Comparison of ENCODE assay signal across 1 cellular context in the genomic region with DNA sequence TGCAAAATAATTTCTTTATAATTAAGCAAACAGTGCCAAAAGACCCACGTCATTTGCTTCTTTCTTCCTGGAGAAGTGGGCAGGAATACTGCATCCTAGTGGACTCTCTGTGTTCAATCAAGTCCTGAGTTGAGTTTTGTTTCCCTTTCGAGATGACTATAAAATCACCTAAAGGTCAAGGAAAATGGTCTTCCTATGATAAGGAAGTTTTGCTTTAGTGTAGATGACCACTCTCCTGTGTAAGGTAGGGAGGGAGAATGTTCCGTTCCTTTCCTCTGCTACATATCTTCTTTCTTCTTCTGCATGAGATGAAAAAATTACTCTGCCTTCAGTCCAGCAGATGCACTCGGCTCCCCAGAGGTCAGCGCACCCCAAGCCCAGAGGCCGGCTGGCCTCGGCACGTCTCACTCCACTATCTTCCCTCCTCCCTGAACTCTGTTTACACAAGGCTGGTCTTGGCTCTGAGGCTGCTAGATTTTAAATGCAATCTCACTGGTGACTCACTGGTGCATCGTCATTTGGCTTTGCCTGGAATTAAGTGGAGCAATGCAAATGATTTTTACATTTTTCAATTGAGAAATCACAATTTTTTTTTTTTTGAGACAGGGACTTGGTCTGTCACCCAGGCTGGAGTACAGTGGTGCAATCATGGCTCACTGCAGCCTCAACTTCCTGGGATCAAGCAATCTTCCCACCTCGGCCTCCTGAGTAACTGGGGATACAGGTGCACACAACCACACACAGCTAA.
TF ChIP-seq lines count a peak whose summit lies in the region.

No MANE protein-coding gene starts in this region.

TF ChIP-seq in HepG2, 621 proteins besides CTCF, POLR2A, EP300 and RAD21 (continued from another document and continues in another):
- TF ChIP-seq, protein P1, sequence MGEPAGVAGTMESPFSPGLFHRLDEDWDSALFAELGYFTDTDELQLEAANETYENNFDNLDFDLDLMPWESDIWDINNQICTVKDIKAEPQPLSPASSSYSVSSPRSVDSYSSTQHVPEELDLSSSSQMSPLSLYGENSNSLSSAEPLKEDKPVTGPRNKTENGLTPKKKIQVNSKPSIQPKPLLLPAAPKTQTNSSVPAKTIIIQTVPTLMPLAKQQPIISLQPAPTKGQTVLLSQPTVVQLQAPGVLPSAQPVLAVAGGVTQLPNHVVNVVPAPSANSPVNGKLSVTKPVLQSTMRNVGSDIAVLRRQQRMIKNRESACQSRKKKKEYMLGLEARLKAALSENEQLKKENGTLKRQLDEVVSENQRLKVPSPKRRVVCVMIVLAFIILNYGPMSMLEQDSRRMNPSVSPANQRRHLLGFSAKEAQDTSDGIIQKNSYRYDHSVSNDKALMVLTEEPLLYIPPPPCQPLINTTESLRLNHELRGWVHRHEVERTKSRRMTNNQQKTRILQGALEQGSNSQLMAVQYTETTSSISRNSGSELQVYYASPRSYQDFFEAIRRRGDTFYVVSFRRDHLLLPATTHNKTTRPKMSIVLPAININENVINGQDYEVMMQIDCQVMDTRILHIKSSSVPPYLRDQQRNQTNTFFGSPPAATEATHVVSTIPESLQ (CRISPR knock-in tag; conservative IDR thresholded peaks at IDR 0.05), result no peak
- TF ChIP-seq ISL2 (CRISPR knock-in tag; IDR thresholded peaks at IDR 0.05), result no peak
- TF ChIP-seq HNF4G (IDR thresholded peaks at IDR 0.05; ENCODE audit: borderline replicate concordance, low read depth, low read length), result no peak
- no peak for TF ChIP-seq HNF4G (CRISPR knock-in tag; IDR thresholded peaks at IDR 0.05; ENCODE audit: borderline replicate concordance, low read depth)
- TF ChIP-seq ZFX (CRISPR knock-in tag; IDR thresholded peaks at IDR 0.05; ENCODE audit: low read depth), result 0 out of 2 replicates have a peak, but pooled peaks have one; percentile 28
- TF ChIP-seq, protein P2, sequence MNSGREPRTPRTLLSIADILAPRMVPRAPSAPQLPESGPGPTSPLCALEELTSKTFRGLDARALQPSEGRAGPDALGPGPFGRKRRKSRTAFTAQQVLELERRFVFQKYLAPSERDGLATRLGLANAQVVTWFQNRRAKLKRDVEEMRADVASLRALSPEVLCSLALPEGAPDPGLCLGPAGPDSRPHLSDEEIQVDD (CRISPR knock-in tag; IDR thresholded peaks at IDR 0.05; ENCODE audit: borderline replicate concordance), result no peak
- TF ChIP-seq WIZ (CRISPR knock-in tag; IDR thresholded peaks at IDR 0.05), result no peak
- peak; percentile 49; the same call in 1 of the 2 replicates for TF ChIP-seq SOX5 (CRISPR knock-in tag; IDR thresholded peaks at IDR 0.05; ENCODE audit: borderline replicate concordance)
- TF ChIP-seq, protein P3, sequence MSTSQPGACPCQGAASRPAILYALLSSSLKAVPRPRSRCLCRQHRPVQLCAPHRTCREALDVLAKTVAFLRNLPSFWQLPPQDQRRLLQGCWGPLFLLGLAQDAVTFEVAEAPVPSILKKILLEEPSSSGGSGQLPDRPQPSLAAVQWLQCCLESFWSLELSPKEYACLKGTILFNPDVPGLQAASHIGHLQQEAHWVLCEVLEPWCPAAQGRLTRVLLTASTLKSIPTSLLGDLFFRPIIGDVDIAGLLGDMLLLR (CRISPR knock-in tag; IDR thresholded peaks at IDR 0.05), result no peak
- no peak for TF ChIP-seq ZBTB7A (CRISPR knock-in tag; IDR thresholded peaks at IDR 0.05)
- TF ChIP-seq HOXA5 (CRISPR knock-in tag; IDR thresholded peaks at IDR 0.05), result no peak
- TF ChIP-seq JUN (CRISPR knock-in tag; IDR thresholded peaks at IDR 0.05), result peak; percentile 61; the same call in 1 of the 2 replicates
- no peak for TF ChIP-seq ZNF180 (CRISPR knock-in tag; IDR thresholded peaks at IDR 0.05; ENCODE audit: borderline replicate concordance, low read depth)
- no peak for TF ChIP-seq ZNF713 (CRISPR knock-in tag; IDR thresholded peaks at IDR 0.05)
- no peak for TF ChIP-seq SRSF9 (IDR thresholded peaks at IDR 0.05; ENCODE audit: borderline replicate concordance, insufficient read depth, low read depth, low read length, poor library complexity, severe bottlenecking)
- TF ChIP-seq ZNF598 (CRISPR knock-in tag; IDR thresholded peaks at IDR 0.05; ENCODE audit: borderline replicate concordance), result no peak
- TF ChIP-seq ZNF678 (CRISPR knock-in tag; IDR thresholded peaks at IDR 0.05), result no peak
- TF ChIP-seq, protein P4, sequence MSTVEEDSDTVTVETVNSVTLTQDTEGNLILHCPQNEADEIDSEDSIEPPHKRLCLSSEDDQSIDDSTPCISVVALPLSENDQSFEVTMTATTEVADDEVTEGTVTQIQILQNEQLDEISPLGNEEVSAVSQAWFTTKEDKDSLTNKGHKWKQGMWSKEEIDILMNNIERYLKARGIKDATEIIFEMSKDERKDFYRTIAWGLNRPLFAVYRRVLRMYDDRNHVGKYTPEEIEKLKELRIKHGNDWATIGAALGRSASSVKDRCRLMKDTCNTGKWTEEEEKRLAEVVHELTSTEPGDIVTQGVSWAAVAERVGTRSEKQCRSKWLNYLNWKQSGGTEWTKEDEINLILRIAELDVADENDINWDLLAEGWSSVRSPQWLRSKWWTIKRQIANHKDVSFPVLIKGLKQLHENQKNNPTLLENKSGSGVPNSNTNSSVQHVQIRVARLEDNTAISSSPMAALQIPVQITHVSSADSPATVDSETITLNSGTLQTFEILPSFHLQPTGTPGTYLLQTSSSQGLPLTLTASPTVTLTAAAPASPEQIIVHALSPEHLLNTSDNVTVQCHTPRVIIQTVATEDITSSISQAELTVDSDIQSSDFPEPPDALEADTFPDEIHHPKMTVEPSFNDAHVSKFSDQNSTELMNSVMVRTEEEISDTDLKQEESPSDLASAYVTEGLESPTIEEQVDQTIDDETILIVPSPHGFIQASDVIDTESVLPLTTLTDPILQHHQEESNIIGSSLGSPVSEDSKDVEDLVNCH (CRISPR knock-in tag; IDR thresholded peaks at IDR 0.05), result no peak
- TF ChIP-seq CENPX (CRISPR knock-in tag; IDR thresholded peaks at IDR 0.05), result no peak
- TF ChIP-seq, protein P5, sequence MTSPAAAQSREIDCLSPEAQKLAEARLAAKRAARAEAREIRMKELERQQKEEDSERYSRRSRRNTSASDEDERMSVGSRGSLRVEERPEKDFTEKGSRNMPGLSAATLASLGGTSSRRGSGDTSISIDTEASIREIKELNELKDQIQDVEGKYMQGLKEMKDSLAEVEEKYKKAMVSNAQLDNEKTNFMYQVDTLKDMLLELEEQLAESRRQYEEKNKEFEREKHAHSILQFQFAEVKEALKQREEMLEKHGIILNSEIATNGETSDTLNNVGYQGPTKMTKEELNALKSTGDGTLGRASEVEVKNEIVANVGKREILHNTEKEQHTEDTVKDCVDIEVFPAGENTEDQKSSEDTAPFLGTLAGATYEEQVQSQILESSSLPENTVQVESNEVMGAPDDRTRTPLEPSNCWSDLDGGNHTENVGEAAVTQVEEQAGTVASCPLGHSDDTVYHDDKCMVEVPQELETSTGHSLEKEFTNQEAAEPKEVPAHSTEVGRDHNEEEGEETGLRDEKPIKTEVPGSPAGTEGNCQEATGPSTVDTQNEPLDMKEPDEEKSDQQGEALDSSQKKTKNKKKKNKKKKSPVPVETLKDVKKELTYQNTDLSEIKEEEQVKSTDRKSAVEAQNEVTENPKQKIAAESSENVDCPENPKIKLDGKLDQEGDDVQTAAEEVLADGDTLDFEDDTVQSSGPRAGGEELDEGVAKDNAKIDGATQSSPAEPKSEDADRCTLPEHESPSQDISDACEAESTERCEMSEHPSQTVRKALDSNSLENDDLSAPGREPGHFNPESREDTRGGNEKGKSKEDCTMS (CRISPR knock-in tag; conservative IDR thresholded peaks at IDR 0.05), result no peak
- TF ChIP-seq KLF6 (CRISPR knock-in tag; IDR thresholded peaks at IDR 0.05), result no peak
- TF ChIP-seq CREB1 (IDR thresholded peaks at IDR 0.05), result peak; percentile 52; the same call in 1 of the 2 replicates
- peak; percentile 65 for TF ChIP-seq CREB1 (CRISPR knock-in tag; IDR thresholded peaks at IDR 0.05)
- TF ChIP-seq DR1 (CRISPR knock-in tag; IDR thresholded peaks at IDR 0.05), result no peak
- TF ChIP-seq MZF1 (CRISPR knock-in tag; IDR thresholded peaks at IDR 0.05; ENCODE audit: borderline replicate concordance), result no peak
- TF ChIP-seq YEATS4 (CRISPR knock-in tag; IDR thresholded peaks at IDR 0.05; ENCODE audit: borderline replicate concordance), result no peak
- TF ChIP-seq MYC (CRISPR knock-in tag; IDR thresholded peaks at IDR 0.05; ENCODE audit: borderline replicate concordance), result no peak
- no peak for TF ChIP-seq AKAP8 (CRISPR knock-in tag; IDR thresholded peaks at IDR 0.05)
- no peak for TF ChIP-seq ZSCAN9 (CRISPR knock-in tag; IDR thresholded peaks at IDR 0.05; ENCODE audit: borderline replicate concordance)
- no peak for TF ChIP-seq ATRX (CRISPR knock-in tag; IDR thresholded peaks at IDR 0.05; ENCODE audit: borderline replicate concordance)
- TF ChIP-seq GATA4 (IDR thresholded peaks at IDR 0.05; ENCODE audit: borderline replicate concordance, low read depth), result peak; percentile 23; the same call in 1 of the 2 replicates
- peak; percentile 72 for TF ChIP-seq GATAD2A (CRISPR knock-in tag; IDR thresholded peaks at IDR 0.05)
- TF ChIP-seq, protein P6, sequence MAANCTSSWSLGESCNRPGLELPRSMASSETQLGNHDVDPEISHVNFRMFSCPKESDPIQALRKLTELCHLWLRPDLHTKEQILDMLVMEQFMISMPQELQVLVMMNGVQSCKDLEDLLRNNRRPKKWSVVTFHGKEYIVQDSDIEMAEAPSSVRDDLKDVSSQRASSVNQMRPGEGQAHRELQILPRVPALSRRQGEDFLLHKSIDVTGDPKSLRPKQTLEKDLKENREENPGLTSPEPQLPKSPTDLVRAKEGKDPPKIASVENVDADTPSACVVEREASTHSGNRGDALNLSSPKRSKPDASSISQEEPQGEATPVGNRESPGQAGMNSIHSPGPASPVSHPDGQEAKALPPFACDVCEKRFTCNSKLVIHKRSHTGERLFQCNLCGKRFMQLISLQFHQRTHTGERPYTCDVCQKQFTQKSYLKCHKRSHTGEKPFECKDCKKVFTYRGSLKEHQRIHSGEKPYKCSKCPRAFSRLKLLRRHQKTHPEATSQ (CRISPR knock-in tag; IDR thresholded peaks at IDR 0.05; ENCODE audit: borderline replicate concordance), result no peak
- TF ChIP-seq, protein P7, sequence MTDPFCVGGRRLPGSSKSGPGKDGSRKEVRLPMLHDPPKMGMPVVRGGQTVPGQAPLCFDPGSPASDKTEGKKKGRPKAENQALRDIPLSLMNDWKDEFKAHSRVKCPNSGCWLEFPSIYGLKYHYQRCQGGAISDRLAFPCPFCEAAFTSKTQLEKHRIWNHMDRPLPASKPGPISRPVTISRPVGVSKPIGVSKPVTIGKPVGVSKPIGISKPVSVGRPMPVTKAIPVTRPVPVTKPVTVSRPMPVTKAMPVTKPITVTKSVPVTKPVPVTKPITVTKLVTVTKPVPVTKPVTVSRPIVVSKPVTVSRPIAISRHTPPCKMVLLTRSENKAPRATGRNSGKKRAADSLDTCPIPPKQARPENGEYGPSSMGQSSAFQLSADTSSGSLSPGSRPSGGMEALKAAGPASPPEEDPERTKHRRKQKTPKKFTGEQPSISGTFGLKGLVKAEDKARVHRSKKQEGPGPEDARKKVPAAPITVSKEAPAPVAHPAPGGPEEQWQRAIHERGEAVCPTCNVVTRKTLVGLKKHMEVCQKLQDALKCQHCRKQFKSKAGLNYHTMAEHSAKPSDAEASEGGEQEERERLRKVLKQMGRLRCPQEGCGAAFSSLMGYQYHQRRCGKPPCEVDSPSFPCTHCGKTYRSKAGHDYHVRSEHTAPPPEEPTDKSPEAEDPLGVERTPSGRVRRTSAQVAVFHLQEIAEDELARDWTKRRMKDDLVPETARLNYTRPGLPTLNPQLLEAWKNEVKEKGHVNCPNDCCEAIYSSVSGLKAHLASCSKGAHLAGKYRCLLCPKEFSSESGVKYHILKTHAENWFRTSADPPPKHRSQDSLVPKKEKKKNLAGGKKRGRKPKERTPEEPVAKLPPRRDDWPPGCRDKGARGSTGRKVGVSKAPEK (CRISPR knock-in tag; IDR thresholded peaks at IDR 0.05; ENCODE audit: borderline replicate concordance), result no peak
- no peak for TF ChIP-seq HCFC1 (IDR thresholded peaks at IDR 0.05; ENCODE audit: low read depth, low read length)
- TF ChIP-seq ZNF850 (CRISPR knock-in tag; conservative IDR thresholded peaks at IDR 0.05), result no peak
- no peak for TF ChIP-seq RBAK (CRISPR knock-in tag; IDR thresholded peaks at IDR 0.05)
- TF ChIP-seq ZNF792 (CRISPR knock-in tag; IDR thresholded peaks at IDR 0.05), result no peak
- TF ChIP-seq, protein P8, sequence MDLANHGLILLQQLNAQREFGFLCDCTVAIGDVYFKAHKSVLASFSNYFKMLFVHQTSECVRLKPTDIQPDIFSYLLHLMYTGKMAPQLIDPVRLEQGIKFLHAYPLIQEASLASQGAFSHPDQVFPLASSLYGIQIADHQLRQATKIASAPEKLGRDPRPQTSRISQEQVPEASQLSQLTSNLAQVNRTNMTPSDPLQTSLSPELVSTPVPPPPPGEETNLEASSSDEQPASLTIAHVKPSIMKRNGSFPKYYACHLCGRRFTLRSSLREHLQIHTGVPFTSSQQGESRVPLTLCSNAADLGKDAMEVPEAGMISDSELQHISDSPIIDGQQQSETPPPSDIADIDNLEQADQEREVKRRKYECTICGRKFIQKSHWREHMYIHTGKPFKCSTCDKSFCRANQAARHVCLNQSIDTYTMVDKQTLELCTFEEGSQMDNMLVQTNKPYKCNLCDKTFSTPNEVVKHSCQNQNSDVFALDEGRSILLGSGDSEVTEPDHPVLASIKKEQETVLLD (CRISPR knock-in tag; IDR thresholded peaks at IDR 0.05; ENCODE audit: low read depth), result no peak
- TF ChIP-seq ZNF484 (CRISPR knock-in tag; IDR thresholded peaks at IDR 0.05; ENCODE audit: borderline replicate concordance, low read depth), result no peak
- TF ChIP-seq, protein P9, sequence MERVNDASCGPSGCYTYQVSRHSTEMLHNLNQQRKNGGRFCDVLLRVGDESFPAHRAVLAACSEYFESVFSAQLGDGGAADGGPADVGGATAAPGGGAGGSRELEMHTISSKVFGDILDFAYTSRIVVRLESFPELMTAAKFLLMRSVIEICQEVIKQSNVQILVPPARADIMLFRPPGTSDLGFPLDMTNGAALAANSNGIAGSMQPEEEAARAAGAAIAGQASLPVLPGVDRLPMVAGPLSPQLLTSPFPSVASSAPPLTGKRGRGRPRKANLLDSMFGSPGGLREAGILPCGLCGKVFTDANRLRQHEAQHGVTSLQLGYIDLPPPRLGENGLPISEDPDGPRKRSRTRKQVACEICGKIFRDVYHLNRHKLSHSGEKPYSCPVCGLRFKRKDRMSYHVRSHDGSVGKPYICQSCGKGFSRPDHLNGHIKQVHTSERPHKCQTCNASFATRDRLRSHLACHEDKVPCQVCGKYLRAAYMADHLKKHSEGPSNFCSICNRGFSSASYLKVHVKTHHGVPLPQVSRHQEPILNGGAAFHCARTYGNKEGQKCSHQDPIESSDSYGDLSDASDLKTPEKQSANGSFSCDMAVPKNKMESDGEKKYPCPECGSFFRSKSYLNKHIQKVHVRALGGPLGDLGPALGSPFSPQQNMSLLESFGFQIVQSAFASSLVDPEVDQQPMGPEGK (CRISPR knock-in tag; IDR thresholded peaks at IDR 0.05), result peak; percentile 29; the same call in 1 of the 2 replicates
- TF ChIP-seq NFKBIZ (CRISPR knock-in tag; IDR thresholded peaks at IDR 0.05), result no peak
- peak; percentile 95 for TF ChIP-seq FOSL2 (CRISPR knock-in tag; IDR thresholded peaks at IDR 0.05)
- TF ChIP-seq ZNF660 (CRISPR knock-in tag; IDR thresholded peaks at IDR 0.05; ENCODE audit: borderline replicate concordance, low read depth), result no peak
- TF ChIP-seq LCORL (IDR thresholded peaks at IDR 0.05), result no peak
- TF ChIP-seq LCORL (CRISPR knock-in tag; IDR thresholded peaks at IDR 0.05), result peak; percentile 50; the same call in 1 of the 2 replicates
- TF ChIP-seq XRCC5 (optimal IDR thresholded peaks at IDR 0.05; ENCODE audit: low read length), result peak; percentile 15
- peak; percentile 70 for TF ChIP-seq CEBPG (CRISPR knock-in tag; IDR thresholded peaks at IDR 0.05)
